In the genomic region with DNA sequence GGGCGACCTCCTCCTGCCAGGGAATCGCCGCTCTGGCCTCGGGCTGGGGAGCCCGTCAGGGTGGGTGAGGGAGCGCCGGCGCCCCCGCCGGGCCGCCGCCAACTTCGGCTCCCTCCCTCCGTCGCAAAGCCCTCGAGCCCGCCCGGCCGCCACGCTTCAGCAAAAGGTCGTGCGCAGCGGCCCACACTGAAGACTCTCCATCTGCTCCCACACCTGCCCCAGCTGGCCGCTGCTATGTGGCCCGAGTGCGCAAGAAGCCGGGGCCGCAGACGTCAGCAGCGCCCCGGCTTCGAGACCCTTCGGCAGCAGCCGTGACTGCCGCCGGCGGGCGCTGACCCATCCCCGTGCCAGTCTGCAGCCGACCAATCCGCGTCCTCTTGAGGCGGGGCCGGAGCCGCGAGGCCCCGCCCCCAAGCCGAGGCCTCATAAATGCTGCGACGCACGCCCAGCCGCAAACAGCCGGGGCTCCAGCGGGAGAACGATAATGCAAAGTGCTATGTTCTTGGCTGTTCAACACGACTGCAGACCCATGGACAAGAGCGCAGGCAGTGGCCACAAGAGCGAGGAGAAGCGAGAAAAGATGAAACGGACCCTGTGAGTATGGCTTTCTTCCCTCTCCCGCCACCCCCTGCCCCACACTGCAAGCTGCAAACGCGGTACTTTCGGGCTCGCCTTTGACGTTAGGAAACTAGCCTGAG, we compare ENCODE assay signal across 8 cellular contexts. TPM values are rescaled to one million over a fixed set of nuclear protein-coding genes. Genes with fewer than 3 reads are reported as not detected.
A peak's percentile ranks its signal among the peaks of the same experiment; 100 is the strongest.
DNase-seq lines count a peak whose midpoint lies in the region; ATAC-seq, FAIRE-seq and TF ChIP-seq lines count a peak whose summit lies in the region.

A gene with protein sequence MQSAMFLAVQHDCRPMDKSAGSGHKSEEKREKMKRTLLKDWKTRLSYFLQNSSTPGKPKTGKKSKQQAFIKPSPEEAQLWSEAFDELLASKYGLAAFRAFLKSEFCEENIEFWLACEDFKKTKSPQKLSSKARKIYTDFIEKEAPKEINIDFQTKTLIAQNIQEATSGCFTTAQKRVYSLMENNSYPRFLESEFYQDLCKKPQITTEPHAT (plus strand): TSS at position 452 of the 698 bp plus-strand sequence. CDS start 33 bp downstream, at position 485.

- ATAC-seq in HG02798 (IDR thresholded peaks at IDR 0.05; ENCODE audit: poor library complexity, unreplicated experiment): peak; percentile 89
- ATAC-seq in T-cell (replicated peaks in 1 of 4): peak; percentile 92 to 97 (median 95)
- ATAC-seq in left ventricle myocardium superior: peak; percentile 98

- POLR2A ChIA-PET in T-cell (lab: Charles Lee): interaction anchor here in 1 of 2 donors (0.5 to 2.6 kb wide), 5 partner anchors 210 to 1226 kb away, joined by 3 to 11 read pairs (median 4); partner anchors contain the start of genes RO60 and UCHL5

- no peaks in the 10 kb centered on the region for H3K27me3 Mint-ChIP-seq in T-cell

- FAIRE-seq in GM12892 (lab: Jason Lieb, UNC): peak; percentile 61

- H3K4me1 Mint-ChIP-seq in T-cell: peaks cover 33 to 41% (median 34%) of the 10 kb centered on the region in 3 donors

- DNase-seq in GM12892 (ENCODE audit: insufficient read length) (peak; percentile 63), NCI-H1417 treated with DMSO at 0.1 percent for 48 hours (lab: John Stamatoyannopoulos, UW) (peak; percentile 62), T-cell (peak; percentile 74 to 91 (median 85)), amniotic epithelial cell (ENCODE audit: low read depth) (peak; percentile 95), left ventricle myocardium superior (peak; percentile 95), prostate gland (ENCODE audit: low spot score) (peak; percentile 89), ureter (ENCODE audit: low spot score) (peak; percentile 93)

- CTCF ChIA-PET in T-cell (lab: Charles Lee): interaction anchor here (0.6 to 5.5 kb wide), 5 partner anchors 200 to 331 kb away, joined by 3 to 84 read pairs (median 5); no protein-coding TSS in a partner anchor

- peak within 1 kb of the TSS; percentile 73 to 78 for H3K4me3 ChIP-seq in prostate gland

- H3K4me3 Mint-ChIP-seq in T-cell: peak within 1 kb of the TSS; percentile 97 to 98 (median 97)

- intact Hi-C loops in left ventricle myocardium superior (cut with micrococcal nuclease): loop anchor here (5.0 to 10.0 kb wide), 3 partner anchors 209 to 321 kb away; partner anchors contain the start of gene CDC73
- intact Hi-C loops in prostate gland (cut with DNase I): loop anchor here (5.0 to 10.0 kb wide), 4 partner anchors 154 to 331 kb away; partner anchors contain the start of genes CDC73 and RGS1

- no peaks in the 10 kb centered on the region for H3K9me3 ChIP-seq in prostate gland

- no peaks in the 10 kb centered on the region for H3K27me3 ChIP-seq in prostate gland (replicated peaks; ENCODE audit: insufficient read depth)

- H3K36me3 Mint-ChIP-seq in T-cell: peaks cover 19% of the 10 kb centered on the region

- TF ChIP-seq CTCF in prostate gland (IDR thresholded peaks at IDR 0.05): peak in 2 of 4 experiments; percentile 7 to 20

- WGBS in prostate gland: under 1% methylated on average over 50 of the region's 66 CpGs

- H3K4me1 ChIP-seq in prostate gland (replicated peaks): no peaks in the 10 kb centered on the region

- no peaks in the 10 kb centered on the region for H3K9me3 Mint-ChIP-seq in T-cell

- TF ChIP-seq POLR2A in GM12892 (IDR thresholded peaks at IDR 0.05; ENCODE audit: low read depth, low read length) (peak; percentile 93), prostate gland (IDR thresholded peaks at IDR 0.05) (peak; percentile 100)

- peak within 1 kb of the TSS; percentile 92 to 97 for H3K27ac Mint-ChIP-seq in T-cell

- H3K27ac ChIP-seq in prostate gland: peak within 1 kb of the TSS; percentile 86 to 88

- no peaks in the 10 kb centered on the region for H3K36me3 ChIP-seq in prostate gland

RNA-seq across cellular contexts. Expression of the gene that starts here (rescaled TPM):
- 4.9 TPM for polyA plus RNA-seq in GM12892 (2012; ENCODE audit: missing spikeins)
- total RNA-seq in T-cell (100 to 1,000 TPM in 1 of 5 donors, 10 to 100 TPM in 4; 13.9 to 129 (median 20.7) TPM), left ventricle myocardium superior (17.1 TPM), prostate gland (100 to 1,000 TPM in 1 of 2 donors, 10 to 100 TPM in 1; 70.2 to 129 TPM), ureter (65.2 TPM)

Comparison
In these comparisons a context has a peak if more than half of its experiments do, and no peak if none do; other contexts are left out.
1. Peak in every context shown above with its lines: DNase-seq, ATAC-seq, H3K4me3 ChIP-seq and H3K27ac ChIP-seq.